In the genomic region with DNA sequence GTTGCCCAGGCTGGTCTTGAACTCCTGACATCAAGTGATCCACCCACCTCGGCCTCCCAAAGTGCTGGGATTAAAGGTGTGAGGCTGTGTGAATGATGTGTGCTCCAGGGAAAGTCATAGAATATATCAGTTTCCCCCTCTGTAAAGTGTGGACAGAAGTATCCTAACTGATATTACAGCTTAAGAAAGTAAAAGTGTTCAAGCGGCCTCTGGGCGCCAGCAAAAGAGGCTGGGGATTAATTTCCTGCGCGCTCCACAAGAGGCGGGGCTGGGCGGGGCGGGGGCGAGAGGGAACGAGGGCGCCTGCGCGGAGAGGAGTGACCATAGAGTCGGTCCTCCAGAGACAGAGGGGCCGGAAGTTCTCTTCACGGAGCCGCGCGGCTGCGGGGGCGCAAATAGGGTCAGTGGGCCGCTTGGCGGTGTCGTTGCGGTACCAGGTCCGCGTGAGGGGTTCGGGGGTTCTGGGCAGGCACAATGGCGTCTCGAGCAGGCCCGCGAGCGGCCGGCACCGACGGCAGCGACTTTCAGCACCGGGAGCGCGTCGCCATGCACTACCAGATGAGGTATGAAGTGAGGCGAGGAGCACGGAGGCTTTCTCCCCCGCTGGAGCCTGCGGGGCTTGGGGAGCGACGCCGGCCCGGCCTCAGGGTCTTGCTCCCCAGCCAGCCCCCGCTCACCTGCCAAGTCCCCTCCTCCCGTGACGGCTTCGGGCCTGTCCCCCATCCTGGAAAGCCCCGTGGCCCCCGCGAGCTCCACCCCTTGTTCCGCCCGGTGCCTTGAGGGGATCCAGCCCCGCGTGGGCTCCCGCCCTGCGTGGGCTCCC, we compare ENCODE assay signal across 1 cellular context.
TF ChIP-seq lines count a peak whose summit lies in the region.

TSS of gene JAGN1 (plus strand) at position 362 of the 823 bp plus-strand sequence. CDS start at position 475, 113 bp downstream.

TF ChIP-seq in HepG2, 621 proteins besides CTCF, POLR2A, EP300 and RAD21 (continued from another document):
- no peak for TF ChIP-seq SOX6 (IDR thresholded peaks at IDR 0.05)
- peak; percentile 77 for TF ChIP-seq SOX6 (CRISPR knock-in tag; IDR thresholded peaks at IDR 0.05)
- peak; percentile 81 for TF ChIP-seq ZNF605 (CRISPR knock-in tag; IDR thresholded peaks at IDR 0.05)
- TF ChIP-seq NFRKB (IDR thresholded peaks at IDR 0.05), result no peak
- no peak for TF ChIP-seq ZNF572 (CRISPR knock-in tag; IDR thresholded peaks at IDR 0.05)
- no peak for TF ChIP-seq ZNF225 (CRISPR knock-in tag; IDR thresholded peaks at IDR 0.05)
- no peak for TF ChIP-seq THYN1 (CRISPR knock-in tag; IDR thresholded peaks at IDR 0.05; ENCODE audit: borderline replicate concordance, low read depth)
- no peak for TF ChIP-seq PHB2 (IDR thresholded peaks at IDR 0.05; ENCODE audit: partially characterized antibody)
- peak; percentile 61; the same call in 1 of the 2 replicates for TF ChIP-seq FOXJ3 (CRISPR knock-in tag; IDR thresholded peaks at IDR 0.05; ENCODE audit: borderline replicate concordance)
- TF ChIP-seq ZNF496 (CRISPR knock-in tag; IDR thresholded peaks at IDR 0.05; ENCODE audit: insufficient replicate concordance), result no peak
- TF ChIP-seq HNF1A (IDR thresholded peaks at IDR 0.05; ENCODE audit: low read depth), result no peak
- peak; percentile 83 for TF ChIP-seq HNF1A (CRISPR knock-in tag; IDR thresholded peaks at IDR 0.05; ENCODE audit: borderline replicate concordance)
- peak; percentile 63; the same call in 1 of the 2 replicates for TF ChIP-seq E2F5 (CRISPR knock-in tag; conservative IDR thresholded peaks at IDR 0.05)
- TF ChIP-seq, protein P1, sequence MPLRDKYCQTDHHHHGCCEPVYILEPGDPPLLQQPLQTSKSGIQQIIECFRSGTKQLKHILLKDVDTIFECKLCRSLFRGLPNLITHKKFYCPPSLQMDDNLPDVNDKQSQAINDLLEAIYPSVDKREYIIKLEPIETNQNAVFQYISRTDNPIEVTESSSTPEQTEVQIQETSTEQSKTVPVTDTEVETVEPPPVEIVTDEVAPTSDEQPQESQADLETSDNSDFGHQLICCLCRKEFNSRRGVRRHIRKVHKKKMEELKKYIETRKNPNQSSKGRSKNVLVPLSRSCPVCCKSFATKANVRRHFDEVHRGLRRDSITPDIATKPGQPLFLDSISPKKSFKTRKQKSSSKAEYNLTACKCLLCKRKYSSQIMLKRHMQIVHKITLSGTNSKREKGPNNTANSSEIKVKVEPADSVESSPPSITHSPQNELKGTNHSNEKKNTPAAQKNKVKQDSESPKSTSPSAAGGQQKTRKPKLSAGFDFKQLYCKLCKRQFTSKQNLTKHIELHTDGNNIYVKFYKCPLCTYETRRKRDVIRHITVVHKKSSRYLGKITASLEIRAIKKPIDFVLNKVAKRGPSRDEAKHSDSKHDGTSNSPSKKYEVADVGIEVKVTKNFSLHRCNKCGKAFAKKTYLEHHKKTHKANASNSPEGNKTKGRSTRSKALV (CRISPR knock-in tag; IDR thresholded peaks at IDR 0.05), result peak; percentile 62; the same call in 1 of the 2 replicates
- no peak for TF ChIP-seq PTBP1 (IDR thresholded peaks at IDR 0.05; ENCODE audit: low read depth, low read length, poor library complexity, severe bottlenecking)
- TF ChIP-seq ZNF367 (CRISPR knock-in tag; IDR thresholded peaks at IDR 0.05; ENCODE audit: borderline replicate concordance), result peak; percentile 16; the same call in 1 of the 2 replicates
- TF ChIP-seq, protein P2, sequence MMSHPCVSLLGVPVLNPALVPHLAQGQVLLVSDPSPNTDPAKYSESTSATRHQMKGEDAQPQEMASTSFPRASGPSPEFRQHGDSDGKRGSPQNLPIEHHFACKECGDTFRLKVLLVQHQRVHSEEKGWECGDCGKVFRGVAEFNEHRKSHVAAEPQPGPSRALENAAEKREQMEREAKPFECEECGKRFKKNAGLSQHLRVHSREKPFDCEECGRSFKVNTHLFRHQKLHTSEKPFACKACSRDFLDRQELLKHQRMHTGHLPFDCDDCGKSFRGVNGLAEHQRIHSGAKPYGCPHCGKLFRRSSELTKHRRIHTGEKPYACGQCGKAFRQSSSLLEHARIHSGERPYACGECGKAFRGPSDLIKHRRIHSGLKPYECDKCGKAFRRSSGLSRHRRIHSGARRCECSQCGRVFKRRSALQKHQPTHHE (CRISPR knock-in tag; IDR thresholded peaks at IDR 0.05; ENCODE audit: borderline replicate concordance), result peak; percentile 70; the same call in 1 of the 2 replicates
- no peak for TF ChIP-seq ZSCAN22 (CRISPR knock-in tag; IDR thresholded peaks at IDR 0.05)
- TF ChIP-seq ZNF724P (CRISPR knock-in tag; IDR thresholded peaks at IDR 0.05; ENCODE audit: borderline replicate concordance), result no peak
- no peak for TF ChIP-seq ZNF292 (CRISPR knock-in tag; IDR thresholded peaks at IDR 0.05; ENCODE audit: borderline replicate concordance, low read depth)
- 0 out of 2 replicates have a peak, but pooled peaks have one; percentile 51 for TF ChIP-seq ZNF879 (CRISPR knock-in tag; IDR thresholded peaks at IDR 0.05)
- no peak; the same call in 1 of the 2 replicates for TF ChIP-seq ZFP82 (CRISPR knock-in tag; IDR thresholded peaks at IDR 0.05; ENCODE audit: borderline replicate concordance)
- peak; percentile 88 for TF ChIP-seq YY1 (IDR thresholded peaks at IDR 0.05; ENCODE audit: insufficient read depth, insufficient replicate concordance, low read depth, low read length)
- TF ChIP-seq POLR2G (IDR thresholded peaks at IDR 0.05; ENCODE audit: low read depth, low read length), result peak; percentile 94
- TF ChIP-seq ZNF253 (CRISPR knock-in tag; IDR thresholded peaks at IDR 0.05; ENCODE audit: borderline replicate concordance), result no peak
- TF ChIP-seq MXI1 (IDR thresholded peaks at IDR 0.05; ENCODE audit: borderline replicate concordance, low read depth, low read length), result no peak
- no peak for TF ChIP-seq ZSCAN30 (CRISPR knock-in tag; IDR thresholded peaks at IDR 0.05)
- TF ChIP-seq, protein P3, sequence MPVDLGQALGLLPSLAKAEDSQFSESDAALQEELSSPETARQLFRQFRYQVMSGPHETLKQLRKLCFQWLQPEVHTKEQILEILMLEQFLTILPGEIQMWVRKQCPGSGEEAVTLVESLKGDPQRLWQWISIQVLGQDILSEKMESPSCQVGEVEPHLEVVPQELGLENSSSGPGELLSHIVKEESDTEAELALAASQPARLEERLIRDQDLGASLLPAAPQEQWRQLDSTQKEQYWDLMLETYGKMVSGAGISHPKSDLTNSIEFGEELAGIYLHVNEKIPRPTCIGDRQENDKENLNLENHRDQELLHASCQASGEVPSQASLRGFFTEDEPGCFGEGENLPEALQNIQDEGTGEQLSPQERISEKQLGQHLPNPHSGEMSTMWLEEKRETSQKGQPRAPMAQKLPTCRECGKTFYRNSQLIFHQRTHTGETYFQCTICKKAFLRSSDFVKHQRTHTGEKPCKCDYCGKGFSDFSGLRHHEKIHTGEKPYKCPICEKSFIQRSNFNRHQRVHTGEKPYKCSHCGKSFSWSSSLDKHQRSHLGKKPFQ (CRISPR knock-in tag; IDR thresholded peaks at IDR 0.05; ENCODE audit: insufficient replicate concordance), result peak; percentile 95
- TF ChIP-seq ZNF564 (CRISPR knock-in tag; IDR thresholded peaks at IDR 0.05), result peak; percentile 58
- 0 out of 2 replicates have a peak, but pooled peaks have one; percentile 56 for TF ChIP-seq ZBTB1 (CRISPR knock-in tag; IDR thresholded peaks at IDR 0.05; ENCODE audit: borderline replicate concordance)
TF ChIP-seq in HepG2: peak in this region for 349.
